In the genomic region with DNA sequence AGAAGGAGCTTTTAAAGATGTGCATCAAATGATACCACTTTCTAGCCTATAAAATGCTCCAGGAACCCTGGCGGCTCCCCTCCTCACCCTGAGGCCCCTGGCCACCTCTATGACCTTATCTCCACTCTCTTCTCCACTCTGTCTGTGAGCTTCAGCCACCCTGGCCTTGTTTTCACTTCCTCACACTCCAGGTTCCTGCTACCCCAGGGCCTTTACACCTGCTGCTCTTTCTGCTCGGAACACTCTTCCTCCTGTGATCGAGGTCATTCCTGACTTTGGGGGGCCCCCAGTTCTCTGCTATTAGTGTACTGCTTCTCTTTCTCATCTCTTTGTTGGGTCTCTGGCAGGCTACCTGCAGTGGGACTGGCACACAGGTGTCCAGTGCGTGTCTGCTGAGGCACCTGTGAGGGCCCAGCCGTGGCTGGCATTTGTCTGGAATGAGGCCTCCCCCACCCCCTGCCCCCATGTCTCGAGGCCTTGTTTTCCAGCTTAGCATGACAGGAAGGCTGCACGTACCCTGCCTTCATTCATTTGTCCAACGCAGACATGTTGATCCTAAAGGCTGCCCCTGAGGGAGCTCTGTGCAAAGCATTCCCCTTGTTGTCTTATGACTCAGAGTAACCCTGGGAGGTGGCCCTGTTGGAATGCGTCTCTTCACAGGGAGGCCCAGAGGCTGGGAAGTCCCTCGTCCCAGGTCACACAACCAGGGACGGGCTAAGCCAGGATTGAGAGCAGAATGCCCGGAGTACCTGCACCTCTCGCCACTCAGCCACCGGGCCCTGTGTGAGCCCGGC, we compare ENCODE assay signal across 10 cellular contexts. TPM values are rescaled to one million over a fixed set of nuclear protein-coding genes. Genes with fewer than 3 reads are reported as not detected.
DNase-seq lines count a peak whose midpoint lies in the region; ATAC-seq and TF ChIP-seq lines count a peak whose summit lies in the region.
"Had no signal": no experiment of that assay in that cellular context is flagged by ENCODE, and none has a peak within 500 bp of the region (broad histone marks: within the 10 kb centered on the region; RNA-seq: fewer than 3 reads in every experiment).

No MANE protein-coding gene starts in this region.

- CTCF ChIA-PET in PC-3 (lab: Charles Lee), result no interaction called here

- H3K79me2 ChIP-seq in PC-3 (ENCODE audit: low read length), result peaks cover 61% of the 10 kb centered on the region

- ATAC-seq in PC-3 (peak; percentile 61), HG03175 (IDR thresholded peaks at IDR 0.05; ENCODE audit: unreplicated experiment) (no peak), HG02970 (IDR thresholded peaks at IDR 0.05; ENCODE audit: low FRiP score, unreplicated experiment) (no peak)
- ATAC-seq: mucosa of descending colon had no signal

- peak overlapping the region; percentile 95 to 97 (median 96) for H3K4me3 Mint-ChIP-seq in nephron

- H3K27ac ChIP-seq in PC-3 (ENCODE audit: low read length), result peak overlapping the region; percentile 76
- no peak overlapping the region for H3K27ac ChIP-seq in coronary artery

- peak overlapping the region; percentile 87 for H3K4me2 ChIP-seq in PC-3 (ENCODE audit: low read length)

- TF ChIP-seq CTCF in PC-3 (conservative IDR thresholded peaks at IDR 0.05; ENCODE audit: low read depth, low read length) (no peak), nephron (IDR thresholded peaks at IDR 0.05; ENCODE audit: unreplicated experiment in 3 of 3) (no peak), coronary artery (IDR thresholded peaks at IDR 0.05) (no peak)

- peak overlapping the region; percentile 53 for H3K9ac ChIP-seq in PC-3 (ENCODE audit: low read length)

- no peak overlapping the region for H2AFZ ChIP-seq in PC-3 (ENCODE audit: low read length)

- H3K27me3 ChIP-seq in PC-3 (ENCODE audit: low read length), result no peaks in the 10 kb centered on the region

- no TSS peak for BruUV-seq in PC-3 (replicated peaks; lab: Mats Ljungman, UMichigan)

- peaks cover 15% of the 10 kb centered on the region; the same call in 1 of the 2 replicates for H3K36me3 ChIP-seq in PC-3 (ENCODE audit: low read depth, low read length)

- intact Hi-C loops in PC-3 (cut with micrococcal nuclease), result no loop called here

- DNase-seq in ELF-1 (ENCODE audit: low read depth, low spot score) (peak; percentile 86), PC-3 (peak; percentile 82), dermis blood vessel endothelial cell (peak; percentile 53), coronary artery (ENCODE audit: low spot score) (no peak), NCI-H1105 (lab: John Stamatoyannopoulos, UW) (no peak)
- DNase-seq: effector CD4-positive, alpha-beta T cell; mucosa of descending colon had no signal

- H3K9me3 Mint-ChIP-seq in nephron, result no peaks in the 10 kb centered on the region

- H3K27me3 Mint-ChIP-seq in nephron (ENCODE audit: low read depth), result no peaks in the 10 kb centered on the region

- peak overlapping the region in 1 of 3 experiments; percentile 60 for H3K27ac Mint-ChIP-seq in nephron

- H3K4me1 Mint-ChIP-seq in nephron, result peaks cover 24% of the 10 kb centered on the region

- H3F3A ChIP-seq in PC-3 (ENCODE audit: low read length, unreplicated experiment), result no peaks in the 10 kb centered on the region

- H3K4me1 ChIP-seq in PC-3 (ENCODE audit: insufficient read depth, low read length), result peaks cover 37% of the 10 kb centered on the region

- POLR2A ChIA-PET in PC-3 (lab: Charles Lee; ENCODE audit: unreplicated experiment), result interaction anchor here (0.6 to 0.7 kb wide), 2 partner anchors 86 to 108 kb away, joined by 6 to 12 read pairs; a partner anchor contains a TSS

- no peaks in the 10 kb centered on the region for H3K9me3 ChIP-seq in PC-3 (ENCODE audit: low read length)
- H3K9me3 ChIP-seq: mucosa of descending colon had no signal

- no peaks in the 10 kb centered on the region for H4K20me1 ChIP-seq in PC-3 (ENCODE audit: low read length)

- no peaks in the 10 kb centered on the region for H3K9me2 ChIP-seq in PC-3 (replicated peaks; ENCODE audit: low read length)

- H3K36me3 Mint-ChIP-seq in nephron (ENCODE audit: low read depth), result peaks cover 21% of the 10 kb centered on the region

- peak overlapping the region; percentile 40; the same call in 1 of the 2 replicates for H3K4me3 ChIP-seq in PC-3 (ENCODE audit: low read length)
- H3K4me3 ChIP-seq in coronary artery, result no peak overlapping the region
- H3K4me3 ChIP-seq: mucosa of descending colon had no signal

RNA-seq across cellular contexts. Expression of a gene that starts 2.3 kb away (rescaled TPM):
- 85.0 and 87.9 TPM in 2 replicates for total RNA-seq in PC-3 (2014; rRNA removed)
- total RNA-seq in dermis blood vessel endothelial cell, result 20.9 and 39.3 TPM in 2 replicates

RNA-seq across cellular contexts. Expression of a gene that starts 6.0 kb away (rescaled TPM):
- total RNA-seq in PC-3 (2014; rRNA removed) (191 and 206 TPM in 2 replicates), dermis blood vessel endothelial cell (40.1 and 52.4 TPM in 2 replicates)

RNA-seq across cellular contexts. Expression of a gene that starts 8.4 kb away (rescaled TPM):
- total RNA-seq in PC-3 (2014; rRNA removed), result 42.4 and 53.8 TPM in 2 replicates
- total RNA-seq in dermis blood vessel endothelial cell, result 9.5 and 11.7 TPM in 2 replicates

RNA-seq across cellular contexts. Expression of a gene that starts 23.0 kb away (rescaled TPM):
- 12.1 and 15.4 TPM in 2 replicates for total RNA-seq in PC-3 (2014; rRNA removed)
- total RNA-seq in dermis blood vessel endothelial cell, result 5.0 and 6.8 TPM in 2 replicates

RNA-seq across cellular contexts. Expression of a gene that starts 25.7 kb away (rescaled TPM):
- total RNA-seq in PC-3 (2014; rRNA removed), result 86.0 and 109 TPM in 2 replicates
- total RNA-seq in dermis blood vessel endothelial cell, result 12.3 and 14.1 TPM in 2 replicates

Comparison
In these comparisons a context has a peak if more than half of its experiments do, and no peak if none do; other contexts are left out.
1. DNase-seq: peak in ELF-1 (single experiment), PC-3 (single experiment) and dermis blood vessel endothelial cell (single experiment); none in coronary artery (single experiment) and NCI-H1105 (single experiment).